8 cellular contexts compared by ENCODE assay signal in genomic region chr1:9494936-9495758, GRCh38. TPM values are rescaled to one million over a fixed set of nuclear protein-coding genes. Genes with fewer than 3 reads are reported as not detected.
DNase-seq lines count a peak whose midpoint lies in the region; TF ChIP-seq lines count a peak whose summit lies in the region.

No MANE protein-coding gene starts in this region.

- TF ChIP-seq POLR2A in NB4 (IDR thresholded peaks at IDR 0.05; ENCODE audit: extremely low read depth, insufficient read length), result no peak

- BruUV-seq in mammary epithelial cell (replicated peaks; lab: Mats Ljungman, UMichigan), result no TSS peak

- H3K4me3 ChIP-seq in NB4 (ENCODE audit: low read depth, low read length) (peak overlapping the region; percentile 38), mammary epithelial cell (replicated peaks in 1 of 3; ENCODE audit: insufficient read depth in 1 of 3, low read depth in 2 of 3, low read length in 3 of 3) (no peak overlapping the region)

- dilution Hi-C loops in mammary epithelial cell (cut with HindIII; ENCODE audit: low sequenced_read_pairs), result no loop called here

- TF ChIP-seq CTCF in NB4 (IDR thresholded peaks at IDR 0.05; ENCODE audit: low read depth, low read length) (peak; percentile 86), VCaP (conservative IDR thresholded peaks at IDR 0.05) (peak; percentile 97), mammary epithelial cell (conservative IDR thresholded peaks at IDR 0.05 in 1 of 2, IDR thresholded peaks at IDR 0.05 in 1 of 2; ENCODE audit: extremely low read depth in 1 of 2, insufficient read depth in 1 of 2, low read depth in 1 of 2, low read length in 2 of 2) (peak; percentile 54 to 91)

- no peaks in the 10 kb centered on the region for H3K9me3 ChIP-seq in mammary epithelial cell (replicated peaks; ENCODE audit: insufficient read depth, low read length)

- DNase-seq in NCI-H1417 (lab: John Stamatoyannopoulos, UW) (peak; percentile 59 to 78 (median 73)), NCI-H1417 treated with DMSO at 0.1 percent for 48 hours (lab: John Stamatoyannopoulos, UW) (no peak), NB4 (ENCODE audit: low read depth) (peak; percentile 74), mammary epithelial cell (peak; percentile 14), kidney tubule cell (ENCODE audit: low spot score) (peak; percentile 55), GOT3 (lab: John Stamatoyannopoulos, UW) (no peak)
- DNase-seq in stimulated activated CD4-positive, alpha-beta T cell treated with anti-CD3 and anti-CD28 coated beads, Interleukin-4, amount 100 ng/mL, for 24 hours, result peak; percentile 65

- H3K27ac ChIP-seq in VCaP (peak overlapping the region; percentile 39; the same call in 1 of the 2 replicates), mammary epithelial cell (ENCODE audit: insufficient read depth, low read depth, low read length) (no peak overlapping the region)

- 24% methylated on average over 5 of the region's 48 CpGs for WGBS in mammary epithelial cell (ENCODE audit: low coverage, missing lambda C conversion rate)

- in situ Hi-C loops in mammary epithelial cell (cut with MboI; ENCODE audit: low sequenced_read_pairs in 2 of 2), result loop anchor here in 1 of 2 donors (5.0 to 10.0 kb wide), 2 partner anchors 80 to 208 kb away; no protein-coding TSS in a partner anchor

- H3K79me2 ChIP-seq in mammary epithelial cell (ENCODE audit: insufficient read depth, low read length), result no peaks in the 10 kb centered on the region

- H3K27me3 ChIP-seq in mammary epithelial cell (ENCODE audit: insufficient read depth, low read length), result no peaks in the 10 kb centered on the region

- intact Hi-C loops in mammary epithelial cell (cut with micrococcal nuclease), result loop anchor here (1.0 to 5.0 kb wide), 4 partner anchors 78 to 932 kb away; no protein-coding TSS in a partner anchor

- H2AFZ ChIP-seq in mammary epithelial cell (ENCODE audit: low read depth, low read length), result peak overlapping the region; percentile 32

- no peaks in the 10 kb centered on the region for H3K4me1 ChIP-seq in mammary epithelial cell (ENCODE audit: insufficient read depth, low read length)

- peak overlapping the region; percentile 65 for H3K4me2 ChIP-seq in mammary epithelial cell (ENCODE audit: insufficient read depth, low read depth, low read length)

- H4K20me1 ChIP-seq in mammary epithelial cell (ENCODE audit: insufficient read depth, low read length), result no peaks in the 10 kb centered on the region

- CTCF ChIA-PET in mammary epithelial cell (lab: Charles Lee; ENCODE audit: low non-redundant PET), result interaction anchor here (0.6 to 0.7 kb wide), 2 partner anchors 32 to 140 kb away, joined by 3 to 7 read pairs; no protein-coding TSS in a partner anchor

- no peak overlapping the region for H3K9ac ChIP-seq in mammary epithelial cell (ENCODE audit: insufficient read depth, low read length)

- H3K36me3 ChIP-seq in mammary epithelial cell (ENCODE audit: insufficient read depth, low read length), result no peaks in the 10 kb centered on the region

RNA-seq across cellular contexts. Expression of gene SLC25A33, which starts 44.1 kb away (rescaled TPM):
- 1 to 10 TPM; 2.2 to 4.0 TPM for total RNA-seq in mammary epithelial cell
- polyA plus RNA-seq in mammary epithelial cell, result 2.5 TPM
- 1.2 TPM for polyA minus RNA-seq in mammary epithelial cell

Comparison
In these comparisons a context has a peak if more than half of its experiments do, and no peak if none do; other contexts are left out.
1. DNase-seq: peak in NCI-H1417 (3 of 3), NB4 (single experiment), mammary epithelial cell (single experiment), kidney tubule cell (single experiment) and stimulated activated CD4-positive, alpha-beta T cell treated with anti-CD3 and anti-CD28 coated beads, Interleukin-4, amount 100 ng/mL, for 24 hours (single experiment); none in NCI-H1417 treated with DMSO at 0.1 percent for 48 hours (single experiment) and GOT3 (single experiment).
2. Peak in every context shown above with its lines, with median percentiles within 50 percentile points of each other: CTCF ChIP-seq.